In the genomic region with DNA sequence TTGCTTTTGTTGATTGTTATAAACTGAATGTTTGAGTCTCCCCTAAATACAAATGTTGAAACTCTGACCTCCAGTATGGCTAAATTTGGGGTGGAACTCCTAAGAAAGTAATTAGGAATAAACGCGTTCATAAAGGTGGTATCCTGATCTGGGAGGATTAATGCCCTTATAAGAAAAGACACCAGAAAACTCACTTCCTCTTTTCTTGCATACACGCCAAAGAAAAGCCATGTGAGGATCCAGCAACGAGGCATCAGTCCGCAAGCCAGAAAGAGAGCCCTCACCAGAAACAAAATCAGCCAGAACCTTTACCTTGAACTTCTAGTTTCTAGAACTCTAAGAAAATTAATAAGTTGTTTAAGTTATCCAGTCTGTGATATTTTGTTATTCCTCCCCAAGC, we compare ENCODE assay signal across 28 cellular contexts. TPM values are rescaled to one million over a fixed set of nuclear protein-coding genes. Genes with fewer than 3 reads are reported as not detected.
"Had no signal": no experiment of that assay in that cellular context is flagged by ENCODE, and none has a peak within 500 bp of the region (broad histone marks: within the 10 kb centered on the region; RNA-seq: fewer than 3 reads in every experiment).

No MANE protein-coding gene starts in this region.

- H3K36me3 ChIP-seq: left ventricle myocardium inferior, neural progenitor cell, right atrium auricular region, stomach, thyroid gland, upper lobe of right lung, WERI-Rb-1 had no signal

- H3K4me3 ChIP-seq: body of pancreas, esophagus muscularis mucosa, left ventricle myocardium inferior, lung, neural progenitor cell, right atrium auricular region, stomach, thyroid gland, upper lobe of right lung had no signal

- H3K4me1 ChIP-seq: body of pancreas, esophagus muscularis mucosa, foreskin keratinocyte, left ventricle myocardium inferior, neural progenitor cell, parathyroid adenoma, right atrium auricular region, stomach, thyroid gland, upper lobe of right lung had no signal

- ATAC-seq: activated CD4-positive, CD25-positive, alpha-beta regulatory T cell treated with anti-CD3 and anti-CD28 coated beads, Interleukin-2, amount 50 U/mL, for 24 hours; body of pancreas; foreskin keratinocyte; natural killer cell; stimulated activated naive B cell treated with anti-CD40 and anti-IgM and Interleukin-4, amounts not matched to agents 10 μg/mL and 1 μg/mL and 100 μg/mL, for 72 hours; upper lobe of right lung had no signal

- H3K27ac ChIP-seq: body of pancreas, esophagus muscularis mucosa, foreskin keratinocyte, left ventricle myocardium inferior, neural progenitor cell, parathyroid adenoma, right atrium auricular region, stomach, thyroid gland, upper lobe of right lung, WERI-Rb-1 had no signal

- H3K27me3 ChIP-seq: body of pancreas, esophagus muscularis mucosa, foreskin keratinocyte, neural progenitor cell, right atrium auricular region, stomach, thyroid gland, upper lobe of right lung had no signal

- FAIRE-seq: islet of Langerhans had no signal

- DNase-seq: activated CD4-positive, alpha-beta T cell treated with anti-CD3 and anti-CD28 coated beads for 48 hours; activated CD4-positive, alpha-beta T cell treated with anti-CD3 and anti-CD28 coated beads, Interleukin-2, amount 50 U/mL, for 48 hours; activated CD8-positive, alpha-beta memory T cell treated with anti-CD3 and anti-CD28 coated beads for 24 hours; activated effector memory CD4-positive, alpha-beta T cell treated with Interleukin-2 at 50 U/mL for 16 hours; activated naive CD4-positive, alpha-beta T cell treated with Interleukin-2 at 50 U/mL for 16 hours; aorta; body of pancreas; dermis blood vessel endothelial cell; effector CD4-positive, alpha-beta T cell; foreskin keratinocyte; left ventricle myocardium inferior; natural killer cell; occipital lobe; stimulated activated CD4-positive, alpha-beta T cell treated with anti-CD3 and anti-CD28 coated beads, Interleukin-15, amount 100 ng/mL, for 24 hours; stimulated activated CD4-positive, alpha-beta T cell treated with anti-CD3 and anti-CD28 coated beads, Interleukin-2, amount 100 ng/mL, for 24 hours; stimulated activated naive B cell treated with anti-CD40 and anti-IgM and Interleukin-4, amounts not matched to agents 10 μg/mL and 1 μg/mL and 100 μg/mL, for 72 hours; stomach; thyroid gland; upper lobe of right lung; WERI-Rb-1 had no signal

- H3K9me3 ChIP-seq: body of pancreas, esophagus muscularis mucosa, left ventricle myocardium inferior, right atrium auricular region, thyroid gland, upper lobe of right lung had no signal

RNA-seq across cellular contexts. Expression of gene ZCWPW2, which starts 37.5 kb away (rescaled TPM):
- total RNA-seq: dermis blood vessel endothelial cell, mononuclear cell had no signal
